In genomic region chr13:39602277-39602613, GRCh38 we compare ENCODE assay signal across 8 cellular contexts. TPM values are rescaled to one million over a fixed set of nuclear protein-coding genes. Genes with fewer than 3 reads are reported as not detected.
A peak's percentile ranks its signal among the peaks of the same experiment; 100 is the strongest.
DNase-seq lines count a peak whose midpoint lies in the region; ATAC-seq and TF ChIP-seq lines count a peak whose summit lies in the region.

No MANE protein-coding gene starts in this region.

- H3K4me3 ChIP-seq in iPS-20b (ENCODE audit: low read length) (peak overlapping the region; percentile 88), tibial artery (peak overlapping the region; percentile 74 to 81)

- peak in 1 of 2 experiments; percentile 16 for TF ChIP-seq CTCF in tibial artery (IDR thresholded peaks at IDR 0.05)

- H3K4me1 Mint-ChIP-seq in activated CD4-positive, alpha-beta memory T cell treated with anti-CD3 and anti-CD28 coated beads, Interleukin-2, amount 10 ng/mL, durations not matched to agents 7 days and 5 days: peaks cover 11% of the 10 kb centered on the region

- intact Hi-C loops in tibial artery (cut with DNase I; ENCODE audit: low total_unique reads): no loop called here

- POLR2A ChIA-PET in activated CD4-positive, alpha-beta memory T cell treated with anti-CD3 and anti-CD28 coated beads, Interleukin-2, amount 10 ng/mL, durations not matched to agents 7 days and 5 days (lab: Charles Lee): no interaction called here

- H3K4me1 ChIP-seq in iPS-20b (ENCODE audit: insufficient read depth, low read length) (peaks cover 9% of the 10 kb centered on the region; the same call in 1 of the 2 replicates), tibial artery (peaks cover 0 to 54% (median 11%) of the 10 kb centered on the region in 4 donors)

- no peaks in the 10 kb centered on the region for H3K9me3 ChIP-seq in iPS-20b (ENCODE audit: insufficient read depth, low read depth, low read length)
- H3K9me3 ChIP-seq in tibial artery: no peaks in the 10 kb centered on the region

- H3K27ac ChIP-seq in iPS-20b (ENCODE audit: low read length): no peak overlapping the region
- H3K27ac ChIP-seq in tibial artery: peak overlapping the region; percentile 89 to 91

- H3K27me3 ChIP-seq in iPS-20b (ENCODE audit: insufficient read depth, low read length) (peaks cover 44% of the 10 kb centered on the region), tibial artery (no peaks in the 10 kb centered on the region)

- H3K4me3 Mint-ChIP-seq in activated CD4-positive, alpha-beta memory T cell treated with anti-CD3 and anti-CD28 coated beads, Interleukin-2, amount 10 ng/mL, durations not matched to agents 7 days and 5 days: peak overlapping the region; percentile 59

- ATAC-seq in HG03064 (IDR thresholded peaks at IDR 0.05; ENCODE audit: low read depth, unreplicated experiment): peak; percentile 5

- no peak overlapping the region for H3K27ac Mint-ChIP-seq in activated CD4-positive, alpha-beta memory T cell treated with anti-CD3 and anti-CD28 coated beads, Interleukin-2, amount 10 ng/mL, durations not matched to agents 7 days and 5 days

- peak; percentile 6 for DNase-seq in stimulated activated CD4-positive, alpha-beta T cell treated with anti-CD3 and anti-CD28 coated beads, Interleukin-12 subunit alpha, Interleukin-12 subunit beta, amount 100 ng/mL, for 4 hours
- DNase-seq in stimulated activated CD4-positive, alpha-beta T cell treated with anti-CD3 and anti-CD28 coated beads, Interleukin-4, amount 100 ng/mL, for 24 hours: no peak
- DNase-seq in activated CD4-positive, alpha-beta memory T cell treated with anti-CD3 and anti-CD28 coated beads, Interleukin-2, amount 10 ng/mL, durations not matched to agents 7 days and 5 days: no peak
- DNase-seq in tibial artery (no peak), occipital lobe (lab: John Stamatoyannopoulos, UW) (no peak), kidney glomerular epithelial cell (lab: John Stamatoyannopoulos, UW) (no peak)

- no peaks in the 10 kb centered on the region for H3K36me3 Mint-ChIP-seq in activated CD4-positive, alpha-beta memory T cell treated with anti-CD3 and anti-CD28 coated beads, Interleukin-2, amount 10 ng/mL, durations not matched to agents 7 days and 5 days (ENCODE audit: low read depth)

- H3K27me3 Mint-ChIP-seq in activated CD4-positive, alpha-beta memory T cell treated with anti-CD3 and anti-CD28 coated beads, Interleukin-2, amount 10 ng/mL, durations not matched to agents 7 days and 5 days: peaks cover 50% of the 10 kb centered on the region

- H3K9ac ChIP-seq in iPS-20b (ENCODE audit: low read depth, low read length): peak overlapping the region; percentile 19; the same call in 1 of the 2 replicates

- CTCF ChIA-PET in activated CD4-positive, alpha-beta memory T cell treated with anti-CD3 and anti-CD28 coated beads, Interleukin-2, amount 10 ng/mL, durations not matched to agents 7 days and 5 days (lab: Charles Lee): no interaction called here

- H3K36me3 ChIP-seq in iPS-20b (ENCODE audit: insufficient read depth, low read depth, low read length) (no peaks in the 10 kb centered on the region), tibial artery (no peaks in the 10 kb centered on the region)

- no peaks in the 10 kb centered on the region for H3K9me3 Mint-ChIP-seq in activated CD4-positive, alpha-beta memory T cell treated with anti-CD3 and anti-CD28 coated beads, Interleukin-2, amount 10 ng/mL, durations not matched to agents 7 days and 5 days

RNA-seq across cellular contexts. Expression of gene LHFPL6, which starts 0.7 kb away (rescaled TPM):
- total RNA-seq in activated CD4-positive, alpha-beta memory T cell treated with anti-CD3 and anti-CD28 coated beads, Interleukin-2, amount 10 ng/mL, durations not matched to agents 7 days and 5 days: 1 to 10 TPM; 1.1 to 1.2 TPM
- total RNA-seq in occipital lobe: 22.5 TPM

RNA-seq across cellular contexts. Expression of gene COG6, which starts 53.2 kb away (rescaled TPM):
- 10 to 100 TPM; 27.2 to 29.2 TPM for total RNA-seq in activated CD4-positive, alpha-beta memory T cell treated with anti-CD3 and anti-CD28 coated beads, Interleukin-2, amount 10 ng/mL, durations not matched to agents 7 days and 5 days
- total RNA-seq in occipital lobe: 63.9 TPM

Comparison
In these comparisons a context has a peak if more than half of its experiments do, and no peak if none do; other contexts are left out.
1. RNA of gene LHFPL6, which starts 0.7 kb away (total RNA-seq): 22.5 TPM in occipital lobe (single experiment); 1.1 to 1.2 TPM in activated CD4-positive, alpha-beta memory T cell treated with anti-CD3 and anti-CD28 coated beads, Interleukin-2, amount 10 ng/mL, durations not matched to agents 7 days and 5 days; every median in the first group is over 10 times any median in the second.